ENCODE assay signal across 7 cellular contexts in the genomic region with DNA sequence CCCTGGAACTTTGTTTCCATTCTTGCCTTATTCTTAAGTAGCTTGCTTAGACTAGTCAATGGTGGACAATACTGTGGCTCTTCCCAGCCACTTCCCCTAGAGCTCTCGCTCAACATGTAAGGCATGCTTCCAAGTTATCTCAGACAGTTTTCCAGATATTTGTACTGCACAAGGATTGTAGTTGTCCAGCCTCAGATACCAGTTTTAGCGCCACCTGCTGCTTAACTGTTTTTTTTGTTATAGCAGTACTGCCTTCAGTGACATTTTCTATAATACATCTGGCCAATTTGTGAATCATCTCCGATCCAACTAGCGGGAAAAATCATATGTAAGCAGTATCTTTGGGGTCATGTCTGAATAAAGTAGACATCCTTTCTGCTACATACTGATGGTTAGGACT.
DNase-seq lines count a peak whose midpoint lies in the region; ATAC-seq and TF ChIP-seq lines count a peak whose summit lies in the region.

No MANE protein-coding gene starts in this region.

- no peaks in the 10 kb centered on the region for H3K9me3 Mint-ChIP-seq in type B pancreatic cell

- peak; percentile 69 for TF ChIP-seq CTCF in RWPE2 (IDR thresholded peaks at IDR 0.05; ENCODE audit: poor library complexity, severe bottlenecking)
- TF ChIP-seq CTCF in type B pancreatic cell (conservative IDR thresholded peaks at IDR 0.05): peak; percentile 69

- peaks cover 5% of the 10 kb centered on the region for H3K4me1 Mint-ChIP-seq in type B pancreatic cell (ENCODE audit: unreplicated experiment)

- H3K27me3 ChIP-seq in RWPE2 (ENCODE audit: insufficient read depth, poor library complexity, severe bottlenecking): no peaks in the 10 kb centered on the region

- H3K27ac Mint-ChIP-seq in type B pancreatic cell: no peak overlapping the region

- intact Hi-C loops in left cardiac atrium (cut with DNase I): no loop called here

- no peaks in the 10 kb centered on the region for H3K36me3 Mint-ChIP-seq in type B pancreatic cell

- no peaks in the 10 kb centered on the region for H3K36me3 ChIP-seq in RWPE2 (ENCODE audit: low read depth)

- ATAC-seq in RWPE2 (ENCODE audit: low read depth) (peak; percentile 73), left cardiac atrium (peak; percentile 55 to 66), HG02852 (IDR thresholded peaks at IDR 0.05; ENCODE audit: unreplicated experiment) (no peak)

- no peaks in the 10 kb centered on the region for H3K9me3 ChIP-seq in RWPE2 (ENCODE audit: severe bottlenecking)

- DNase-seq in G401 (ENCODE audit: low spot score) (peak; percentile 8), HEK293T (ENCODE audit: extremely low spot score) (peak; percentile 51), RWPE2 (ENCODE audit: low spot score) (no peak), left cardiac atrium (peak; percentile 18), type B pancreatic cell (ENCODE audit: extremely low spot score, unreplicated experiment) (no peak), NCI-H1105 (lab: John Stamatoyannopoulos, UW) (no peak)

- POLR2A ChIA-PET in HEK293T (lab: Yijun Ruan, JAX): no interaction called here

- no peak overlapping the region for H3K4me3 ChIP-seq in RWPE2 (ENCODE audit: severe bottlenecking)

- in situ Hi-C loops in G401 (cut with HindIII; ENCODE audit: low sequenced_read_pairs): no loop called here

- CTCF ChIA-PET in HEK293T (lab: Yijun Ruan, JAX): interaction anchor here (0.6 to 2.3 kb wide), 6 partner anchors 93 to 1176 kb away, joined by 3 to 8 read pairs (median 3); no protein-coding TSS in a partner anchor

- H3K4me1 ChIP-seq in RWPE2 (ENCODE audit: insufficient read depth, poor library complexity, severe bottlenecking): no peaks in the 10 kb centered on the region

- peaks cover 7% of the 10 kb centered on the region for H3K27me3 Mint-ChIP-seq in type B pancreatic cell

- H3K4me3 Mint-ChIP-seq in type B pancreatic cell: no peak overlapping the region

- H3K27ac ChIP-seq in RWPE2 (ENCODE audit: poor library complexity, severe bottlenecking): no peak overlapping the region

TF ChIP-seq in HEK293T, 16 proteins besides CTCF, POLR2A, EP300 and RAD21:
- TF ChIP-seq NFRKB (IDR thresholded peaks at IDR 0.05) (no peak), ARNT (IDR thresholded peaks at IDR 0.05) (no peak), TARDBP (IDR thresholded peaks at IDR 0.05) (no peak), BHLHE40 (IDR thresholded peaks at IDR 0.05; ENCODE audit: borderline replicate concordance) (no peak), L3MBTL2 (conservative IDR thresholded peaks at IDR 0.05) (no peak), FOXM1 (IDR thresholded peaks at IDR 0.05; ENCODE audit: borderline replicate concordance) (no peak), SP1 (IDR thresholded peaks at IDR 0.05) (no peak), HDGF (IDR thresholded peaks at IDR 0.05; ENCODE audit: borderline replicate concordance) (no peak), ELF4 (IDR thresholded peaks at IDR 0.05) (no peak), ZNF384 (IDR thresholded peaks at IDR 0.05) (no peak), SUZ12 (IDR thresholded peaks at IDR 0.05) (no peak), LEF1 (IDR thresholded peaks at IDR 0.05; ENCODE audit: borderline replicate concordance) (no peak), CTBP1 (IDR thresholded peaks at IDR 0.05; ENCODE audit: borderline replicate concordance) (no peak), FOXA1 (IDR thresholded peaks at IDR 0.05) (no peak), FOXK2 (IDR thresholded peaks at IDR 0.05) (no peak)
- TF ChIP-seq, protein P1, sequence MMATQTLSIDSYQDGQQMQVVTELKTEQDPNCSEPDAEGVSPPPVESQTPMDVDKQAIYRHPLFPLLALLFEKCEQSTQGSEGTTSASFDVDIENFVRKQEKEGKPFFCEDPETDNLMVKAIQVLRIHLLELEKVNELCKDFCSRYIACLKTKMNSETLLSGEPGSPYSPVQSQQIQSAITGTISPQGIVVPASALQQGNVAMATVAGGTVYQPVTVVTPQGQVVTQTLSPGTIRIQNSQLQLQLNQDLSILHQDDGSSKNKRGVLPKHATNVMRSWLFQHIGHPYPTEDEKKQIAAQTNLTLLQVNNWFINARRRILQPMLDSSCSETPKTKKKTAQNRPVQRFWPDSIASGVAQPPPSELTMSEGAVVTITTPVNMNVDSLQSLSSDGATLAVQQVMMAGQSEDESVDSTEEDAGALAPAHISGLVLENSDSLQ (IDR thresholded peaks at IDR 0.05): no peak

Comparison
In these comparisons a context has a peak if more than half of its experiments do, and no peak if none do; other contexts are left out.
1. DNase-seq: peak in G401 (single experiment), HEK293T (single experiment) and left cardiac atrium (single experiment); none in RWPE2 (single experiment), type B pancreatic cell (single experiment) and NCI-H1105 (single experiment).